ENCODE assay signal across 16 cellular contexts in the genomic region with DNA sequence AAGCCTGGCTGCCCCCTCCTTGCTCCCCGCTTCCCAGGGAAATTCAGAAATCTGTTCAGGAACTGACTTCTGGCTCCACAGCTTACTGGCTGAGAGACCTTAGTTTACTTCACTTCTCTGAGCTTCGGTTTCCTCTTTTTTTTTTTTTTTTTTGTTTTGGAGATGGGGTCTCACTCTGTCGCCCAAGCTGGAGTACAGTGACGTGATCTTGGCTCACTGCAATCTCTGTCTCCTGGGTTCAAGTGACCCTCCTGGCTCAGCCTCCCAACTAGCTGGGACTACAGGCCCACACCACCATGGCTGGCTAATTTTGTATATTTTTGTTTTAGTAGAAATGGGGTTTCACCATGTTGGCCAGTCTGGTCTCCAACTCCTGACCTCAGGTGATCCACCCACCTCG. TPM values are rescaled to one million over a fixed set of nuclear protein-coding genes. Genes with fewer than 3 reads are reported as not detected.
A peak's percentile ranks its signal among the peaks of the same experiment; 100 is the strongest.
DNase-seq lines count a peak whose midpoint lies in the region; ATAC-seq and TF ChIP-seq lines count a peak whose summit lies in the region.
"Had no signal": no experiment of that assay in that cellular context is flagged by ENCODE, and none has a peak within 500 bp of the region (broad histone marks: within the 10 kb centered on the region; RNA-seq: fewer than 3 reads in every experiment).

No MANE protein-coding gene starts in this region.

- H3K14ac ChIP-seq in trophoblast cell (ENCODE audit: low read length), result no peak overlapping the region

- H3K9me2 ChIP-seq in PC-9 (ENCODE audit: insufficient read depth), result no peaks in the 10 kb centered on the region

- no peak overlapping the region for H3K9ac ChIP-seq in BLaER1
- H3K9ac ChIP-seq in trophoblast cell (ENCODE audit: low read length), result no peak overlapping the region

- no peak overlapping the region for H4K8ac ChIP-seq in trophoblast cell (ENCODE audit: low read depth, low read length)

- DNase-seq in PC-9 (no peak), iPS DF 6.9 (ENCODE audit: low read depth, low spot score) (no peak), trophoblast cell (no peak), glomerular visceral epithelial cell (ENCODE audit: extremely low spot score) (no peak), cardiac septum (ENCODE audit: low spot score) (no peak), cerebellar cortex (ENCODE audit: low spot score) (no peak)
- DNase-seq: activated B cell treated with CpG ODN at 0.5 μM for 24 hours; activated effector memory CD4-positive, alpha-beta T cell treated with Interleukin-2 at 50 U/mL for 16 hours; amygdala; GF-D8; hypothalamus; stimulated activated CD4-positive, alpha-beta T cell treated with anti-CD3 and anti-CD28 coated beads, Interleukin-2, amount 100 ng/mL, for 48 hours; tibial artery had no signal

- H3K9me3 ChIP-seq in BLaER1, result no peaks in the 10 kb centered on the region
- no peaks in the 10 kb centered on the region for H3K9me3 ChIP-seq in PC-9 (ENCODE audit: insufficient read depth, low read depth)
- no peaks in the 10 kb centered on the region for H3K9me3 ChIP-seq in iPS DF 6.9 (ENCODE audit: control insufficient read depth, insufficient read depth, low read length)
- no peaks in the 10 kb centered on the region for H3K9me3 ChIP-seq in trophoblast cell (ENCODE audit: insufficient read depth, low read depth, low read length)
- H3K9me3 ChIP-seq: right atrium auricular region, tibial artery had no signal

- H3K23ac ChIP-seq in trophoblast cell (ENCODE audit: low read length), result no peak overlapping the region

- H3K18ac ChIP-seq in trophoblast cell (ENCODE audit: low read length), result peak overlapping the region; percentile 42

- H4K12ac ChIP-seq in trophoblast cell (ENCODE audit: low read depth, low read length), result no peak overlapping the region

- no CpG with 5 or more reads among the region's 5 CpGs for WGBS in iPS DF 6.9 (ENCODE audit: insufficient coverage, insufficient read length)
- no CpG with 5 or more reads among the region's 5 CpGs for WGBS in trophoblast cell (ENCODE audit: extremely low coverage, insufficient coverage, insufficient read length)

- peak overlapping the region; percentile 44 for H2BK12ac ChIP-seq in trophoblast cell (ENCODE audit: low read length)

- H2AK5ac ChIP-seq in trophoblast cell (ENCODE audit: low read length), result no peak overlapping the region

- H3K27ac ChIP-seq in BLaER1 (no peak overlapping the region), PC-9 (peak overlapping the region; percentile 40), iPS DF 6.9 (ENCODE audit: low read length) (peak overlapping the region; percentile 96), trophoblast cell (ENCODE audit: low read depth, low read length) (no peak overlapping the region)
- H3K27ac ChIP-seq: right atrium auricular region, tibial artery had no signal

- H2BK5ac ChIP-seq in trophoblast cell (ENCODE audit: low read depth, low read length, poor library complexity), result no peak overlapping the region

- H3K4me3 ChIP-seq in BLaER1, result no peak overlapping the region
- no peak overlapping the region for H3K4me3 ChIP-seq in PC-9
- H3K4me3 ChIP-seq in iPS DF 6.9 (ENCODE audit: low read length), result no peak overlapping the region
- H3K4me3 ChIP-seq in trophoblast cell (ENCODE audit: low read depth, low read length), result no peak overlapping the region
- H3K4me3 ChIP-seq: right atrium auricular region, tibial artery had no signal

- intact Hi-C loops in PC-9 (cut with micrococcal nuclease; ENCODE audit: unreplicated experiment) (no loop called here), cardiac septum (cut with DNase I) (no loop called here)

- H3F3A ChIP-seq in PC-9 (ENCODE audit: insufficient read depth, low read depth), result peaks cover 29% of the 10 kb centered on the region

- ATAC-seq in HG02852 (IDR thresholded peaks at IDR 0.05; ENCODE audit: unreplicated experiment), result no peak

- H2AFZ ChIP-seq in PC-9 (no peak overlapping the region), trophoblast cell (ENCODE audit: insufficient read depth, low read length, poor library complexity) (no peak overlapping the region)

- H3K27me3 ChIP-seq in BLaER1 (no peaks in the 10 kb centered on the region), PC-9 (ENCODE audit: insufficient read depth, low read depth) (no peaks in the 10 kb centered on the region), iPS DF 6.9 (ENCODE audit: control insufficient read depth, insufficient read depth, low read length) (no peaks in the 10 kb centered on the region), trophoblast cell (ENCODE audit: insufficient read depth, low read length) (no peaks in the 10 kb centered on the region)
- H3K27me3 ChIP-seq: right atrium auricular region, tibial artery had no signal

- TF ChIP-seq CTCF in PC-9 (conservative IDR thresholded peaks at IDR 0.05), result no peak

- peak overlapping the region; percentile 42 for H3K4ac ChIP-seq in trophoblast cell (ENCODE audit: low read depth, low read length)

- H3K79me1 ChIP-seq in trophoblast cell (ENCODE audit: low read length), result peaks cover 12% of the 10 kb centered on the region

- 0 out of 2 replicates have a peak, but pooled peaks cover 5% of the 10 kb centered on the region for H3K36me3 ChIP-seq in BLaER1
- H3K36me3 ChIP-seq in PC-9 (ENCODE audit: low read depth), result no peaks in the 10 kb centered on the region
- no peaks in the 10 kb centered on the region for H3K36me3 ChIP-seq in iPS DF 6.9 (ENCODE audit: control insufficient read depth, insufficient read depth, low read length)
- peaks cover 0 to 3% of the 10 kb centered on the region in 2 experiments for H3K36me3 ChIP-seq in trophoblast cell (ENCODE audit: control insufficient read depth in 1 of 2, insufficient read depth in 2 of 2, low read length in 2 of 2)
- H3K36me3 ChIP-seq: right atrium auricular region, tibial artery had no signal

- POLR2A ChIA-PET in PC-9 (lab: Charles Lee; ENCODE audit: unreplicated experiment), result interaction anchor here (0.6 kb wide), 1 partner anchor 80 kb away, joined by 3 read pairs; no protein-coding TSS in a partner anchor

- peaks cover 61% of the 10 kb centered on the region for H3K4me1 ChIP-seq in BLaER1
- peaks cover 55% of the 10 kb centered on the region for H3K4me1 ChIP-seq in PC-9 (replicated peaks; ENCODE audit: insufficient read depth)
- H3K4me1 ChIP-seq in iPS DF 6.9 (ENCODE audit: control insufficient read depth, insufficient read depth, low read length), result peaks cover 17% of the 10 kb centered on the region
- peaks cover 41 to 53% of the 10 kb centered on the region in 2 experiments for H3K4me1 ChIP-seq in trophoblast cell (ENCODE audit: control insufficient read depth in 1 of 2, insufficient read depth in 2 of 2, low read length in 2 of 2)

- H3K4me2 ChIP-seq in BLaER1 (peak overlapping the region; percentile 45), PC-9 (peak overlapping the region; percentile 52), trophoblast cell (ENCODE audit: low read length) (no peak overlapping the region)

- no TSS peak for BruUV-seq in PC-9 (replicated peaks; lab: Mats Ljungman, UMichigan)

- H4K20me1 ChIP-seq in BLaER1 (peaks cover 95% of the 10 kb centered on the region), PC-9 (ENCODE audit: insufficient read depth) (no peaks in the 10 kb centered on the region)

- H3K79me2 ChIP-seq in PC-9 (ENCODE audit: low read depth), result peaks cover 83% of the 10 kb centered on the region
- peaks cover 24% of the 10 kb centered on the region for H3K79me2 ChIP-seq in trophoblast cell (ENCODE audit: control insufficient read depth, insufficient read depth, low read length, poor library complexity)

- CTCF ChIA-PET in PC-9 (lab: Charles Lee), result no interaction called here

- no peak overlapping the region for H2BK120ac ChIP-seq in trophoblast cell (ENCODE audit: insufficient read depth, low read length, poor library complexity)

- H4K91ac ChIP-seq in trophoblast cell (ENCODE audit: low read depth, low read length), result no peak overlapping the region

RNA-seq across cellular contexts. Expression of gene PTK7, which starts 14.9 kb away (rescaled TPM):
- total RNA-seq in PC-9 (2021) (106 and 110 TPM in 2 replicates), cardiac septum (2.7 TPM)
- 188 and 193 TPM in 2 replicates for polyA plus RNA-seq in trophoblast cell (2013)

RNA-seq across cellular contexts. Expression of gene KLC4, which starts 31.6 kb away (rescaled TPM):
- total RNA-seq in PC-9 (2021), result 46.2 and 46.7 TPM in 2 replicates
- 22.8 and 23.4 TPM in 2 replicates for polyA plus RNA-seq in trophoblast cell (2013)
- total RNA-seq in cardiac septum, result 31.1 TPM

RNA-seq across cellular contexts. Expression of gene MRPL2, which starts 31.8 kb away (rescaled TPM):
- total RNA-seq in PC-9 (2021), result 86.2 and 110 TPM in 2 replicates
- polyA plus RNA-seq in trophoblast cell (2013), result 47.4 and 49.7 TPM in 2 replicates
- total RNA-seq in cardiac septum, result 76.4 TPM

RNA-seq across cellular contexts. Expression of gene CUL7, which starts 37.4 kb away (rescaled TPM):
- total RNA-seq in PC-9 (2021), result 22.8 and 32.4 TPM in 2 replicates
- 22.6 and 22.9 TPM in 2 replicates for polyA plus RNA-seq in trophoblast cell (2013)
- total RNA-seq in cardiac septum, result 11.0 TPM

Comparison
In these comparisons a context has a peak if more than half of its experiments do, and no peak if none do; other contexts are left out.
1. H3K27ac ChIP-seq: peak in PC-9 (single experiment) and iPS DF 6.9 (single experiment); none in BLaER1 (single experiment) and trophoblast cell (single experiment).
2. RNA of gene PTK7, which starts 14.9 kb away (total RNA-seq): 106 to 110 TPM in PC-9; 2.7 TPM in cardiac septum (single experiment); every median in the first group is over 10 times any median in the second.